Comparison of ENCODE assay signal across 12 cellular contexts in the genomic region with DNA sequence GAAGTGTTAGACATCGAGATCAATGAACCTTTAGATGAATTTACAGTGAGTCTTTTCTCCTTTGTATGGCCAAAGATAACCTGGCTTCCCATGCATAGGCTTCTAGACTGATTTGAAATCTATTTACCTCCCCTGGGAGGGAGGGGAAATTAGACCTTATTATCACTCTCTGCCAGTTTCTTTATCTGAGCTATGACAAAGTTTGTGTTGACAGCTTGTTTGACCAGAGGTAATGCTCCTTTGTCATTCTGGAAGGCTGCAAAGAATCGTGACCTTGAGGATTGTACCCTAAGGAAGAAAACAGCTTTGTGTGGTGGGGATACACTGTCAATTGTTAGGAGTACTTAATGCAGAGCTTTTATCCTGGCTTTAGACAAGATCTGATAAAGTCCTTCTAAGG.
"Had no signal": no experiment of that assay in that cellular context is flagged by ENCODE, and none has a peak within 500 bp of the region (broad histone marks: within the 10 kb centered on the region; RNA-seq: fewer than 3 reads in every experiment).

No MANE protein-coding gene starts in this region.

- H3K9me3 ChIP-seq: gastroesophageal sphincter, tibial artery, vagina had no signal

- H3K27me3 ChIP-seq: gastroesophageal sphincter, tibial artery, vagina had no signal

- H3K27me3 Mint-ChIP-seq: activated CD4-positive, alpha-beta T cell treated with anti-CD3 and anti-CD28 coated beads, Interleukin-2, amount 10 ng/mL, durations not matched to agents 7 days and 5 days; activated CD8-positive, alpha-beta memory T cell treated with anti-CD3 and anti-CD28 coated beads, Interleukin-2, amount 10 ng/mL, durations not matched to agents 7 days and 5 days; T-cell had no signal

- ATAC-seq: activated CD8-positive, alpha-beta memory T cell treated with anti-CD3 and anti-CD28 coated beads, Interleukin-2, amount 10 ng/mL, durations not matched to agents 7 days and 5 days; gastroesophageal sphincter; left ventricle myocardium superior; T-cell had no signal

- H3K4me3 Mint-ChIP-seq: activated CD4-positive, alpha-beta T cell treated with anti-CD3 and anti-CD28 coated beads, Interleukin-2, amount 10 ng/mL, durations not matched to agents 7 days and 5 days; activated CD8-positive, alpha-beta memory T cell treated with anti-CD3 and anti-CD28 coated beads, Interleukin-2, amount 10 ng/mL, durations not matched to agents 7 days and 5 days; T-cell had no signal

- DNase-seq: activated CD4-positive, alpha-beta T cell treated with anti-CD3 and anti-CD28 coated beads, Interleukin-2, amount 10 ng/mL, durations not matched to agents 7 days and 5 days; activated CD4-positive, CD25-positive, alpha-beta regulatory T cell; activated CD8-positive, alpha-beta memory T cell treated with anti-CD3 and anti-CD28 coated beads, Interleukin-2, amount 10 ng/mL, durations not matched to agents 7 days and 5 days; activated naive CD4-positive, alpha-beta T cell; effector memory CD4-positive, alpha-beta T cell; kidney; left ventricle myocardium superior; retina; T-cell; tibial artery had no signal

- H3K4me3 ChIP-seq: gastroesophageal sphincter, tibial artery, vagina had no signal

- H3K27ac Mint-ChIP-seq: activated CD4-positive, alpha-beta T cell treated with anti-CD3 and anti-CD28 coated beads, Interleukin-2, amount 10 ng/mL, durations not matched to agents 7 days and 5 days; activated CD8-positive, alpha-beta memory T cell treated with anti-CD3 and anti-CD28 coated beads, Interleukin-2, amount 10 ng/mL, durations not matched to agents 7 days and 5 days had no signal

- H3K9me3 Mint-ChIP-seq: activated CD4-positive, alpha-beta T cell treated with anti-CD3 and anti-CD28 coated beads, Interleukin-2, amount 10 ng/mL, durations not matched to agents 7 days and 5 days; T-cell had no signal
